16 cellular contexts compared by ENCODE assay signal in genomic region chr13:89027694-89028306, GRCh38.
DNase-seq lines count a peak whose midpoint lies in the region; ATAC-seq lines count a peak whose summit lies in the region.
"Had no signal": no experiment of that assay in that cellular context is flagged by ENCODE, and none has a peak within 500 bp of the region (broad histone marks: within the 10 kb centered on the region; RNA-seq: fewer than 3 reads in every experiment).

No MANE protein-coding gene starts in this region.

- H3K9me2 ChIP-seq in Karpas-422 (replicated peaks; ENCODE audit: insufficient read depth, low read length): no peaks in the 10 kb centered on the region

- H3K27ac Mint-ChIP-seq in activated naive CD4-positive, alpha-beta T cell treated with anti-CD3 and anti-CD28 coated beads, Interleukin-2, amount 50 U/mL, for 72 hours: no peak overlapping the region
- H3K27ac Mint-ChIP-seq in stimulated activated effector memory CD8-positive, alpha-beta T cell treated with anti-CD3 and anti-CD28 coated beads, Interleukin-12 subunit alpha, Interleukin-12 subunit beta, amount 100 ng/mL, for 72 hours: no peak overlapping the region
- H3K27ac Mint-ChIP-seq: B cell; CD8-positive, alpha-beta memory T cell; GM23338; IgD-negative memory B cell had no signal

- H3K27me3 ChIP-seq in Karpas-422 (ENCODE audit: low read length): no peaks in the 10 kb centered on the region
- H3K27me3 ChIP-seq: BLaER1 treated with 17β-estradiol and CSF1 and Interleukin-3, amounts not matched to agents 10 nM and 100 nM had no signal

- H2AFZ ChIP-seq in Karpas-422 (ENCODE audit: low read length): peak overlapping the region; percentile 99
- H2AFZ ChIP-seq: GM23338 had no signal

- H3K4me1 Mint-ChIP-seq in stimulated activated effector memory CD8-positive, alpha-beta T cell treated with anti-CD3 and anti-CD28 coated beads, Interleukin-12 subunit alpha, Interleukin-12 subunit beta, amount 100 ng/mL, for 72 hours: no peaks in the 10 kb centered on the region
- H3K4me1 Mint-ChIP-seq: B cell; CD4-positive, CD25-positive, alpha-beta regulatory T cell; CD8-positive, alpha-beta memory T cell; GM23338; IgD-negative memory B cell had no signal

- H3K4me3 Mint-ChIP-seq in stimulated activated effector memory CD8-positive, alpha-beta T cell treated with anti-CD3 and anti-CD28 coated beads, Interleukin-12 subunit alpha, Interleukin-12 subunit beta, amount 100 ng/mL, for 72 hours: no peak overlapping the region
- H3K4me3 Mint-ChIP-seq: B cell; CD4-positive, CD25-positive, alpha-beta regulatory T cell; CD8-positive, alpha-beta memory T cell; GM23338; IgD-negative memory B cell had no signal

- no peak overlapping the region for H3K27ac ChIP-seq in Karpas-422 (ENCODE audit: low read length)

- peak; percentile 87 to 91 for ATAC-seq in activated naive CD4-positive, alpha-beta T cell treated with anti-CD3 and anti-CD28 coated beads, Interleukin-2, amount 50 U/mL, for 72 hours
- ATAC-seq in stimulated activated effector memory CD8-positive, alpha-beta T cell treated with anti-CD3 and anti-CD28 coated beads, Interleukin-12 subunit alpha, Interleukin-12 subunit beta, amount 100 ng/mL, for 72 hours: peak; percentile 69
- ATAC-seq in GM18907 (IDR thresholded peaks at IDR 0.05; ENCODE audit: unreplicated experiment) (no peak), HG02885 (IDR thresholded peaks at IDR 0.05; ENCODE audit: poor library complexity, unreplicated experiment) (no peak)
- ATAC-seq: GM23338, HepG2 had no signal

- peaks cover 10 to 20% of the 10 kb centered on the region in 2 donors for H3K36me3 Mint-ChIP-seq in activated naive CD4-positive, alpha-beta T cell treated with anti-CD3 and anti-CD28 coated beads, Interleukin-2, amount 50 U/mL, for 72 hours
- no peaks in the 10 kb centered on the region for H3K36me3 Mint-ChIP-seq in stimulated activated effector memory CD8-positive, alpha-beta T cell treated with anti-CD3 and anti-CD28 coated beads, Interleukin-12 subunit alpha, Interleukin-12 subunit beta, amount 100 ng/mL, for 72 hours
- H3K36me3 Mint-ChIP-seq: CD4-positive, CD25-positive, alpha-beta regulatory T cell; IgD-negative memory B cell had no signal

- peak in 1 of 2 donors; percentile 7 for DNase-seq in activated naive CD4-positive, alpha-beta T cell treated with anti-CD3 and anti-CD28 coated beads, Interleukin-2, amount 50 U/mL, for 72 hours (ENCODE audit: low spot score in 2 of 2)
- no peak for DNase-seq in activated naive CD4-positive, alpha-beta T cell treated with Interleukin-2 at 50 U/mL for 16 hours
- DNase-seq in Karpas-422: no peak
- no peak for DNase-seq in stimulated activated effector memory CD8-positive, alpha-beta T cell treated with anti-CD3 and anti-CD28 coated beads, Interleukin-12 subunit alpha, Interleukin-12 subunit beta, amount 100 ng/mL, for 72 hours (ENCODE audit: low spot score in 2 of 2)
- DNase-seq in RKO (ENCODE audit: low spot score): no peak
- DNase-seq: CD4-positive, CD25-positive, alpha-beta regulatory T cell; CD8-positive, alpha-beta memory T cell; COR-L47; HCEC 1CT had no signal

- H3K4me1 ChIP-seq in Karpas-422 (ENCODE audit: low read length): no peaks in the 10 kb centered on the region

- no peak overlapping the region for H3K9ac ChIP-seq in Karpas-422 (ENCODE audit: low read length)
- H3K9ac ChIP-seq: BLaER1 treated with 17β-estradiol and CSF1 and Interleukin-3, amounts not matched to agents 10 nM and 100 nM had no signal

- H3K4me2 ChIP-seq in Karpas-422 (ENCODE audit: low read depth, low read length, poor library complexity, severe bottlenecking): no peak overlapping the region
- H3K4me2 ChIP-seq: BLaER1 treated with 17β-estradiol and CSF1 and Interleukin-3, amounts not matched to agents 10 nM and 100 nM; GM23338 had no signal

- H3K9me3 Mint-ChIP-seq in activated naive CD4-positive, alpha-beta T cell treated with anti-CD3 and anti-CD28 coated beads, Interleukin-2, amount 50 U/mL, for 72 hours: peaks cover 19 to 21% of the 10 kb centered on the region in 2 donors
- H3K9me3 Mint-ChIP-seq in stimulated activated effector memory CD8-positive, alpha-beta T cell treated with anti-CD3 and anti-CD28 coated beads, Interleukin-12 subunit alpha, Interleukin-12 subunit beta, amount 100 ng/mL, for 72 hours: peaks cover 13% of the 10 kb centered on the region

- H3K79me2 ChIP-seq in Karpas-422 (ENCODE audit: low read length): no peaks in the 10 kb centered on the region

- peaks cover 4% of the 10 kb centered on the region for H3K9me3 ChIP-seq in Karpas-422 (ENCODE audit: low read length)

- no peaks in the 10 kb centered on the region; the same call in 1 of the 2 replicates for H3K36me3 ChIP-seq in Karpas-422 (ENCODE audit: insufficient read depth, low read length)
- H3K36me3 ChIP-seq: BLaER1 treated with 17β-estradiol and CSF1 and Interleukin-3, amounts not matched to agents 10 nM and 100 nM had no signal

- no peaks in the 10 kb centered on the region for H4K20me1 ChIP-seq in Karpas-422 (ENCODE audit: insufficient read depth, low read depth, low read length)
- H4K20me1 ChIP-seq: BLaER1 treated with 17β-estradiol and CSF1 and Interleukin-3, amounts not matched to agents 10 nM and 100 nM had no signal

- H3K4me3 ChIP-seq in Karpas-422 (ENCODE audit: low read length): no peak overlapping the region
- H3K4me3 ChIP-seq: BLaER1 treated with 17β-estradiol and CSF1 and Interleukin-3, amounts not matched to agents 10 nM and 100 nM; GM23338 had no signal

Comparison
In these comparisons a context has a peak if more than half of its experiments do, and no peak if none do; other contexts are left out.
1. ATAC-seq: peak in activated naive CD4-positive, alpha-beta T cell treated with anti-CD3 and anti-CD28 coated beads, Interleukin-2, amount 50 U/mL, for 72 hours (2 of 2) and stimulated activated effector memory CD8-positive, alpha-beta T cell treated with anti-CD3 and anti-CD28 coated beads, Interleukin-12 subunit alpha, Interleukin-12 subunit beta, amount 100 ng/mL, for 72 hours (single experiment); none in GM18907 (single experiment) and HG02885 (single experiment).